Comparison of ENCODE assay signal across 23 cellular contexts in the genomic region with DNA sequence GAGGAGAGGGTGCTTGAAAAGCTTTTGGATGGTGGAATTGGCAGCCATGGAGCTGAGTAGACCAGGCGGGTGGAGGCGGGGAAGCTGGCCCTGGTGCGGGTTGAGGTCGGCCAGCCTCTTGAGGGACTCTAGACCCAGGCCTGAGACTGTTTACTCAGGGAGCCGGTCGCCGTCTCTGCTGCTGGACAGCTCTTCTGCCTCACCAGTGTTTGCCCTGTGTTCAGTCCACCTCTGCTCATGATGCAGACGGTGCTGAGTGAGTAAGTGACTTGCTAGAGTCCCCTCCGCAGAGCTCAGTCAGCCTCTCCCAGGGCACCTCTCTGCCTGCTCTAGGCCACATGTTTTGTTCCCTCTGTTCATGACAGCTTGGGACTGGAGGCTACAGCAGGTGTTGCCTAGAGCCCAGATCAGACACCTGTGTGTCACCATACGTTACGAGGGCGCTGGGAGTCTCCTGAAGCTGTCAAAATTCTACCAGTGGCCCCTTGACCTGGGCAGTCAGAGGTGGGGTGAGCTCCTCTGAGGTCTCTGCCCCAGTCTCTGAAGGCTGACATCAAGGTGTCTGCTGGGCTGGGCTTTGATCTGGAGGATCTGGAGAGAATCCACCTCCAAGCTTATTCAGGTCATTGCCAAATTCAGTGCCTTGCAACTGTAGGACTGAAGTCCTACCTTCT.
DNase-seq lines count a peak whose midpoint lies in the region; ATAC-seq and TF ChIP-seq lines count a peak whose summit lies in the region.
"Had no signal": no experiment of that assay in that cellular context is flagged by ENCODE, and none has a peak within 500 bp of the region (broad histone marks: within the 10 kb centered on the region; RNA-seq: fewer than 3 reads in every experiment).

No MANE protein-coding gene starts in this region.

- no peak for ATAC-seq in HG02840 (IDR thresholded peaks at IDR 0.05; ENCODE audit: low FRiP score, unreplicated experiment)
- ATAC-seq: CD8-positive, alpha-beta T cell; stimulated activated naive CD8-positive, alpha-beta T cell treated with anti-CD3 and anti-CD28 coated beads, Interleukin-15, amount 100 ng/mL, for 72 hours; T-cell had no signal

- no peaks in the 10 kb centered on the region for H3K36me3 ChIP-seq in brain microvascular endothelial cell (replicated peaks)
- H3K36me3 ChIP-seq: tibial nerve had no signal

- H3K27ac ChIP-seq in brain microvascular endothelial cell, result no peak overlapping the region
- H3K27ac ChIP-seq: PC-9, tibial nerve had no signal

- DNase-seq in activated effector memory CD4-positive, alpha-beta T cell treated with anti-CD3 and anti-CD28 coated beads, Interleukin-2, amount 50 U/mL, for 16 hours, result peak; percentile 57
- DNase-seq in activated effector memory CD4-positive, alpha-beta T cell treated with Interleukin-2 at 50 U/mL for 16 hours, result no peak
- DNase-seq in islet precursor cell (peak; percentile 74), myocyte (ENCODE audit: low read depth) (peak; percentile 11), SHP77 treated with DMSO at 0.1 percent for 48 hours (lab: John Stamatoyannopoulos, UW) (no peak), brain microvascular endothelial cell (no peak)
- DNase-seq in stimulated activated CD4-positive, alpha-beta T cell treated with anti-CD3 and anti-CD28 coated beads, Interleukin-2, amount 100 ng/mL, for 48 hours, result no peak
- DNase-seq: activated CD4-positive, alpha-beta memory T cell treated with anti-CD3 and anti-CD28 coated beads for 36 hours; AML-193; CD8-positive, alpha-beta T cell; cerebellar nuclear complex; glutamatergic neuron; kidney glomerular epithelial cell; NCI-H1105 treated with DMSO at 0.1 percent for 48 hours; NCI-H2029 treated with DMSO at 0.1 percent for 48 hours; NCI-H345; PC-9; right cardiac atrium; SIG-M5; stimulated activated naive CD8-positive, alpha-beta T cell treated with anti-CD3 and anti-CD28 coated beads, Interleukin-15, amount 100 ng/mL, for 72 hours; T-cell had no signal

- in situ Hi-C loops in brain microvascular endothelial cell (cut with HindIII; ENCODE audit: low pct_ligation_motif_present, low sequenced_read_pairs), result no loop called here

- no peak overlapping the region for H3K4me3 ChIP-seq in brain microvascular endothelial cell (ENCODE audit: low read depth, low read length)
- H3K4me3 ChIP-seq: PC-9, tibial nerve had no signal

- TF ChIP-seq CTCF in brain microvascular endothelial cell (IDR thresholded peaks at IDR 0.05; ENCODE audit: low read depth, low read length, missing control alignments), result no peak

- peaks cover 28% of the 10 kb centered on the region for H3K27me3 ChIP-seq in brain microvascular endothelial cell (replicated peaks)

Comparison
In these comparisons a context has a peak if more than half of its experiments do, and no peak if none do; other contexts are left out.
1. DNase-seq: peak in activated effector memory CD4-positive, alpha-beta T cell treated with anti-CD3 and anti-CD28 coated beads, Interleukin-2, amount 50 U/mL, for 16 hours (single experiment), islet precursor cell (single experiment) and myocyte (single experiment); none in activated effector memory CD4-positive, alpha-beta T cell treated with Interleukin-2 at 50 U/mL for 16 hours (single experiment), stimulated activated CD4-positive, alpha-beta T cell treated with anti-CD3 and anti-CD28 coated beads, Interleukin-2, amount 100 ng/mL, for 48 hours (0 of 2), SHP77 treated with DMSO at 0.1 percent for 48 hours (single experiment) and brain microvascular endothelial cell (single experiment).